Comparison of ENCODE assay signal across 2 cellular contexts in genomic region chr5:6728795-6729183, GRCh38.
A peak's percentile ranks its signal among the peaks of the same experiment; 100 is the strongest.
TF ChIP-seq lines count a peak whose summit lies in the region.

No MANE protein-coding gene starts in this region.

TF ChIP-seq in A549, 52 proteins besides CTCF, POLR2A, EP300 and RAD21:
- peak; percentile 89 for TF ChIP-seq MAFK (IDR thresholded peaks at IDR 0.05; ENCODE audit: partially characterized antibody)
- no peak for TF ChIP-seq ZSCAN20 (CRISPR knock-in tag; IDR thresholded peaks at IDR 0.05)

TF ChIP-seq in K562, 482 proteins besides CTCF, POLR2A, EP300 and RAD21 (continued from another document):
- TF ChIP-seq MAFK (IDR thresholded peaks at IDR 0.05; ENCODE audit: low read length) = peak; percentile 87
- TF ChIP-seq ILK (tag; IDR thresholded peaks at IDR 0.05; ENCODE audit: borderline replicate concordance, low read depth) = no peak
- no peak for TF ChIP-seq MCM5 (IDR thresholded peaks at IDR 0.05; ENCODE audit: low read depth)
- no peak for TF ChIP-seq BACH1 (tag; IDR thresholded peaks at IDR 0.05)
- no peak for TF ChIP-seq GTF2B (IDR thresholded peaks at IDR 0.05; ENCODE audit: extremely low read depth, insufficient read length)
- TF ChIP-seq ZNF589 (CRISPR knock-in tag; IDR thresholded peaks at IDR 0.05; ENCODE audit: low read depth) = no peak
- TF ChIP-seq MAFG (tag; conservative IDR thresholded peaks at IDR 0.05) = peak; percentile 84
- no peak for TF ChIP-seq ZBTB8A (IDR thresholded peaks at IDR 0.05; ENCODE audit: partially characterized antibody)
- TF ChIP-seq ZNF316 (IDR thresholded peaks at IDR 0.05) = peak; percentile 95
- peak; percentile 88 for TF ChIP-seq MAFF (IDR thresholded peaks at IDR 0.05; ENCODE audit: low read length)
- no peak for TF ChIP-seq SMAD2 (IDR thresholded peaks at IDR 0.05; ENCODE audit: low read depth, low read length)
- peak; percentile 90 for TF ChIP-seq C11orf30 (IDR thresholded peaks at IDR 0.05; ENCODE audit: low read depth)
